11 cellular contexts compared by ENCODE assay signal in the genomic region with DNA sequence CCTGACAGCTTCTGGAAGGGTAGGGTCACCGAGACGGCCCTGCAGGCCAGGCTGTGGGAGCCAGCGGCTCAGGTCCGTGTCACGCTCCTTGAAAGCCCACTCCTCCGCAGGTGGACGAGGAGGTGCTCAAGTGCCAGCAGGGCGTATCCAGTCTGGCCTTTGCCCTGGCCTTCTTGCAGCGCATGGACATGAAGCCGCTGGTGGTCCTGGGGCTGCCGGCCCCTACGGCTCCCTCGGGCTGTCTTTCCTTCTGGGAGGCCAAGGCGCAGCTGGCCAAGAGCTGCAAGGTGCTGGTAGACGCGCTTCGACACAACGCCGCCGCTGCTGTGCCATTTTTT. TPM values are rescaled to one million over a fixed set of nuclear protein-coding genes. Genes with fewer than 3 reads are reported as not detected.
DNase-seq lines count a peak whose midpoint lies in the region; ATAC-seq and TF ChIP-seq lines count a peak whose summit lies in the region.
"Had no signal": no experiment of that assay in that cellular context is flagged by ENCODE, and none has a peak within 500 bp of the region (broad histone marks: within the 10 kb centered on the region; RNA-seq: fewer than 3 reads in every experiment).

No MANE protein-coding gene starts in this region.

- H3K9me3 ChIP-seq in ES-I3 (ENCODE audit: control insufficient read depth, insufficient read depth, low read length) = no peaks in the 10 kb centered on the region
- no peaks in the 10 kb centered on the region for H3K9me3 ChIP-seq in iPS-15b (ENCODE audit: control insufficient read depth, insufficient read depth, low read length)
- no peaks in the 10 kb centered on the region for H3K9me3 ChIP-seq in gastrocnemius medialis
- H3K9me3 ChIP-seq: SK-N-SH had no signal

- peaks cover 3% of the 10 kb centered on the region for H3K36me3 Mint-ChIP-seq in activated CD4-positive, alpha-beta memory T cell treated with anti-CD3 and anti-CD28 coated beads, Interleukin-2, amount 10 ng/mL, durations not matched to agents 7 days and 5 days (ENCODE audit: low read depth)
- H3K36me3 Mint-ChIP-seq in osteocyte (ENCODE audit: unreplicated experiment) = peaks cover 3% of the 10 kb centered on the region

- H3K9ac ChIP-seq in ES-I3 (ENCODE audit: low read depth, low read length) (peak overlapping the region; percentile 95), iPS-15b (ENCODE audit: low read depth, low read length) (no peak overlapping the region)

- in situ Hi-C loops in gastrocnemius medialis (cut with MboI; ENCODE audit: low sequenced_read_pairs in 4 of 4) (no loop called here), ACHN (cut with HindIII; ENCODE audit: low pct_ligation_motif_present, low pct_unique_long_range_greater_than_20kb, low sequenced_read_pairs) (no loop called here)

- intact Hi-C loops in gastrocnemius medialis (cut with DNase I; ENCODE audit: low total_unique reads) = loop anchor here (5.0 kb wide), 1 partner anchor 107 kb away; no protein-coding TSS in a partner anchor

- H3K27me3 Mint-ChIP-seq in activated CD4-positive, alpha-beta memory T cell treated with anti-CD3 and anti-CD28 coated beads, Interleukin-2, amount 10 ng/mL, durations not matched to agents 7 days and 5 days = peaks cover 18% of the 10 kb centered on the region
- H3K27me3 Mint-ChIP-seq in osteocyte (ENCODE audit: unreplicated experiment) = peaks cover 7% of the 10 kb centered on the region

- TF ChIP-seq POLR2A in gastrocnemius medialis (IDR thresholded peaks at IDR 0.05) = no peak

- peak overlapping the region; percentile 90 for H3K4me3 ChIP-seq in iPS-15b (ENCODE audit: low read depth, low read length)
- peak overlapping the region; percentile 52 to 71 (median 67) for H3K4me3 ChIP-seq in gastrocnemius medialis

- H3K27ac Mint-ChIP-seq in activated CD4-positive, alpha-beta memory T cell treated with anti-CD3 and anti-CD28 coated beads, Interleukin-2, amount 10 ng/mL, durations not matched to agents 7 days and 5 days = no peak overlapping the region
- no peak overlapping the region for H3K27ac Mint-ChIP-seq in osteocyte (ENCODE audit: unreplicated experiment)

- peaks cover 33% of the 10 kb centered on the region for H3K4me1 Mint-ChIP-seq in activated CD4-positive, alpha-beta memory T cell treated with anti-CD3 and anti-CD28 coated beads, Interleukin-2, amount 10 ng/mL, durations not matched to agents 7 days and 5 days
- peaks cover 19% of the 10 kb centered on the region for H3K4me1 Mint-ChIP-seq in osteocyte (ENCODE audit: unreplicated experiment)

- DNase-seq in activated CD4-positive, alpha-beta memory T cell treated with anti-CD3 and anti-CD28 coated beads, Interleukin-2, amount 10 ng/mL, durations not matched to agents 7 days and 5 days = no peak
- DNase-seq in gastrocnemius medialis (no peak), osteocyte (ENCODE audit: extremely low spot score, unreplicated experiment) (no peak), T-helper 1 cell (no peak), ACHN (no peak)

- peak overlapping the region; percentile 30 for H3K4me3 Mint-ChIP-seq in activated CD4-positive, alpha-beta memory T cell treated with anti-CD3 and anti-CD28 coated beads, Interleukin-2, amount 10 ng/mL, durations not matched to agents 7 days and 5 days
- no peak overlapping the region for H3K4me3 Mint-ChIP-seq in osteocyte (ENCODE audit: unreplicated experiment)

- H3K4me1 ChIP-seq in ES-I3 (ENCODE audit: insufficient read depth, low read length) (peaks cover 9% of the 10 kb centered on the region), iPS-15b (ENCODE audit: control insufficient read depth, insufficient read depth, low read length) (peaks cover 7% of the 10 kb centered on the region), gastrocnemius medialis (peaks cover 15 to 28% of the 10 kb centered on the region in 2 donors)

- H3K36me3 ChIP-seq in ES-I3 (ENCODE audit: insufficient read depth, low read length) (no peaks in the 10 kb centered on the region), iPS-15b (ENCODE audit: control insufficient read depth, insufficient read depth, low read length) (no peaks in the 10 kb centered on the region), gastrocnemius medialis (peaks cover 0 to 3% of the 10 kb centered on the region in 2 donors)

- H3K9me3 Mint-ChIP-seq in activated CD4-positive, alpha-beta memory T cell treated with anti-CD3 and anti-CD28 coated beads, Interleukin-2, amount 10 ng/mL, durations not matched to agents 7 days and 5 days = no peaks in the 10 kb centered on the region
- no peaks in the 10 kb centered on the region for H3K9me3 Mint-ChIP-seq in osteocyte (ENCODE audit: unreplicated experiment)
- H3K9me3 Mint-ChIP-seq: stimulated activated memory B cell treated with anti-CD40 and anti-IgM and Interleukin-4, amounts not matched to agents 10 μg/mL and 1 μg/mL and 100 μg/mL, for 72 hours had no signal

- POLR2A ChIA-PET in activated CD4-positive, alpha-beta memory T cell treated with anti-CD3 and anti-CD28 coated beads, Interleukin-2, amount 10 ng/mL, durations not matched to agents 7 days and 5 days (lab: Charles Lee) = interaction anchor here (1.9 kb wide), 1 partner anchor 97 kb away, joined by 4 read pairs; no protein-coding TSS in a partner anchor

- CTCF ChIA-PET in activated CD4-positive, alpha-beta memory T cell treated with anti-CD3 and anti-CD28 coated beads, Interleukin-2, amount 10 ng/mL, durations not matched to agents 7 days and 5 days (lab: Charles Lee) = no interaction called here

- H3K27me3 ChIP-seq in iPS-15b (ENCODE audit: control insufficient read depth, insufficient read depth, low read length) (peaks cover 28% of the 10 kb centered on the region), gastrocnemius medialis (peaks cover 35 to 40% (median 40%) of the 10 kb centered on the region in 3 donors)

- no peak overlapping the region for H3K27ac ChIP-seq in gastrocnemius medialis

- no peak for ATAC-seq in gastrocnemius medialis
- no peak for ATAC-seq in HG02588 (IDR thresholded peaks at IDR 0.05; ENCODE audit: unreplicated experiment)

- TF ChIP-seq CTCF in gastrocnemius medialis (IDR thresholded peaks at IDR 0.05 in 4 of 5, conservative IDR thresholded peaks at IDR 0.05 in 1 of 5) (no peak), osteocyte (IDR thresholded peaks at IDR 0.05) (no peak)

RNA-seq across cellular contexts. Expression of a gene that starts 1.1 kb away (rescaled TPM):
- total RNA-seq in activated CD4-positive, alpha-beta memory T cell treated with anti-CD3 and anti-CD28 coated beads, Interleukin-2, amount 10 ng/mL, durations not matched to agents 7 days and 5 days = 1 to 10 TPM; 1.5 TPM
- total RNA-seq in gastrocnemius medialis (1 to 10 TPM in 1 of 4 donors, under 1 TPM in 3; 0.13 to 1.2 (median 0.34) TPM), osteocyte (0.29 and 0.78 TPM in 2 replicates)

RNA-seq across cellular contexts. Expression of a gene that starts 9.3 kb away (rescaled TPM):
- 10 to 100 TPM; 32.2 to 35.5 TPM for total RNA-seq in activated CD4-positive, alpha-beta memory T cell treated with anti-CD3 and anti-CD28 coated beads, Interleukin-2, amount 10 ng/mL, durations not matched to agents 7 days and 5 days
- total RNA-seq in gastrocnemius medialis = 10 to 100 TPM; 28.8 to 38.3 (median 36.4) TPM
- 21.7 and 23.6 TPM in 2 replicates for total RNA-seq in osteocyte

RNA-seq across cellular contexts. Expression of a gene that starts 51.8 kb away (rescaled TPM):
- not detected for total RNA-seq in activated CD4-positive, alpha-beta memory T cell treated with anti-CD3 and anti-CD28 coated beads, Interleukin-2, amount 10 ng/mL, durations not matched to agents 7 days and 5 days
- total RNA-seq in gastrocnemius medialis (not detected), osteocyte (not detected in 2 replicates)
- total RNA-seq: G401 had no signal
